Comparison of ENCODE assay signal across 1 cellular context in genomic region chr1:26829214-26829911, GRCh38.
TF ChIP-seq lines count a peak whose summit lies in the region.

No MANE protein-coding gene starts in this region.

TF ChIP-seq in GM12878, 131 proteins besides CTCF, POLR2A, EP300 and RAD21:
- TF ChIP-seq E2F4 (IDR thresholded peaks at IDR 0.05; ENCODE audit: low read depth, low read length) (no peak), RELA (IDR thresholded peaks at IDR 0.05; ENCODE audit: borderline replicate concordance, partially characterized antibody) (no peak), HDGF (IDR thresholded peaks at IDR 0.05) (peak; percentile 80; the same call in 1 of the 2 replicates), TCF3 (IDR thresholded peaks at IDR 0.05; ENCODE audit: borderline replicate concordance, insufficient read depth, low read depth, low read length) (no peak), BCL3 (IDR thresholded peaks at IDR 0.05; ENCODE audit: borderline replicate concordance, insufficient read depth, low read depth, low read length, poor library complexity, severe bottlenecking) (no peak), CHD4 (IDR thresholded peaks at IDR 0.05) (no peak), POLR2AphosphoS2 (IDR thresholded peaks at IDR 0.05; ENCODE audit: low read depth, low read length) (no peak)
